8 cellular contexts compared by ENCODE assay signal in the genomic region with DNA sequence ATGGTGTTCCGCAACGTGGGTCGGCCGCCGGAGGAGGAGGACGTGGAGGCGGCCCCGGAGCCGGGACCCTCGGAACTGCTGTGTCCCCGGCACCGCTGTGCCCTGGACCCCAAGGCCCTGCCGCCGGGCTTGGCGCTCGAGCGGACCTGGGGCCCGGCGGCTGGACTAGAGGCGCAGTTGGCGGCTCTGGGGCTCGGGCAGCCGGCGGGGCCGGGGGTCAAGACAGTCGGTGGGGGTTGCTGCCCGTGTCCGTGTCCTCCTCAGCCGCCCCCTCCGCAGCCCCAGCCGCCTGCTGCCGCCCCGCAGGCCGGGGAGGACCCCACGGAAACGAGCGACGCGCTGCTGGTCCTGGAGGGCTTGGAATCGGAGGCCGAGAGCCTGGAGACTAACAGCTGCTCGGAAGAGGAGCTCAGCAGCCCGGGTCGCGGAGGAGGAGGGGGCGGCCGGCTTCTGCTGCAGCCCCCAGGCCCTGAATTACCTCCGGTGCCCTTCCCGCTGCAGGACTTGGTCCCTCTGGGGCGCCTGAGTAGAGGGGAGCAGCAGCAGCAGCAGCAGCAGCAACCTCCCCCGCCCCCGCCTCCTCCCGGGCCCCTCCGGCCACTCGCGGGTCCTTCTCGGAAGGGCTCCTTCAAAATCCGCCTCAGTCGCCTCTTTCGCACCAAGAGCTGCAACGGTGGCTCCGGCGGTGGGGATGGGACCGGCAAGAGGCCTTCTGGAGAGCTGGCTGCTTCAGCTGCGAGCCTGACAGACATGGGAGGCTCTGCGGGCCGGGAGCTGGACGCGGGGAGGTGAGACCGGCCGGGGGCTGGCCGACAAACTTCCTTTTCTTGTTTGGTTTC. TPM values are rescaled to one million over a fixed set of nuclear protein-coding genes. Genes with fewer than 3 reads are reported as not detected.
DNase-seq lines count a peak whose midpoint lies in the region; ATAC-seq, FAIRE-seq and TF ChIP-seq lines count a peak whose summit lies in the region.

No MANE protein-coding gene starts in this region.

- H3K27ac ChIP-seq in dorsolateral prefrontal cortex: peak overlapping the region in 57 of 59 donors; percentile 11 to 95 (median 84)
- peak overlapping the region; percentile 83 for H3K27ac ChIP-seq in lower lobe of right lung

- H3K27me3 ChIP-seq in dorsolateral prefrontal cortex (no peaks in the 10 kb centered on the region), lower lobe of right lung (ENCODE audit: low read depth) (no peaks in the 10 kb centered on the region)

- intact Hi-C loops in dorsolateral prefrontal cortex (cut with DNase I): loop anchor here (5.0 to 10.0 kb wide), 3 partner anchors 130 to 1748 kb away; a partner anchor contains a TSS
- intact Hi-C loops in lower lobe of right lung (cut with DNase I): loop anchor here (10.0 kb wide), 1 partner anchor 52 kb away; no protein-coding TSS in a partner anchor

- H3K27ac Mint-ChIP-seq in stimulated activated naive CD8-positive, alpha-beta T cell treated with anti-CD3 and anti-CD28 coated beads, Interleukin-15, Interleukin-2, amounts not matched to agents 100 ng/mL and 50 ng/mL, for 24 hours: peak overlapping the region; percentile 5

- H3K4me3 ChIP-seq in dorsolateral prefrontal cortex (peak overlapping the region; percentile 71 to 95 (median 88)), lower lobe of right lung (peak overlapping the region; percentile 86)

- TF ChIP-seq POLR2A in GM12892 (IDR thresholded peaks at IDR 0.05; ENCODE audit: low read depth, low read length): no peak

- peaks cover 48% of the 10 kb centered on the region for H3K4me1 Mint-ChIP-seq in stimulated activated naive CD8-positive, alpha-beta T cell treated with anti-CD3 and anti-CD28 coated beads, Interleukin-15, Interleukin-2, amounts not matched to agents 100 ng/mL and 50 ng/mL, for 24 hours (ENCODE audit: low read depth)

- H3K36me3 ChIP-seq in lower lobe of right lung: no peaks in the 10 kb centered on the region

- H3K9me3 Mint-ChIP-seq in stimulated activated naive CD8-positive, alpha-beta T cell treated with anti-CD3 and anti-CD28 coated beads, Interleukin-15, Interleukin-2, amounts not matched to agents 100 ng/mL and 50 ng/mL, for 24 hours: no peaks in the 10 kb centered on the region

- no peaks in the 10 kb centered on the region for H3K27me3 Mint-ChIP-seq in stimulated activated naive CD8-positive, alpha-beta T cell treated with anti-CD3 and anti-CD28 coated beads, Interleukin-15, Interleukin-2, amounts not matched to agents 100 ng/mL and 50 ng/mL, for 24 hours

- no peaks in the 10 kb centered on the region for H3K36me3 Mint-ChIP-seq in stimulated activated naive CD8-positive, alpha-beta T cell treated with anti-CD3 and anti-CD28 coated beads, Interleukin-15, Interleukin-2, amounts not matched to agents 100 ng/mL and 50 ng/mL, for 24 hours (ENCODE audit: low read depth)

- H3K9me3 ChIP-seq in lower lobe of right lung: no peaks in the 10 kb centered on the region

- peak overlapping the region; percentile 81 for H3K4me3 Mint-ChIP-seq in stimulated activated naive CD8-positive, alpha-beta T cell treated with anti-CD3 and anti-CD28 coated beads, Interleukin-15, Interleukin-2, amounts not matched to agents 100 ng/mL and 50 ng/mL, for 24 hours

- ATAC-seq in HG02870 (IDR thresholded peaks at IDR 0.05; ENCODE audit: unreplicated experiment): peak; percentile 17
- ATAC-seq in lower lobe of right lung: peak; percentile 14 to 31

- in situ Hi-C loops in GM13976 (cut with MboI; ENCODE audit: low sequenced_read_pairs, unreplicated experiment): no loop called here

- no peak for TF ChIP-seq CTCF in GM13976 (IDR thresholded peaks at IDR 0.05; ENCODE audit: borderline replicate concordance, control extremely low read depth, extremely low read depth, insufficient read depth, missing control alignments)
- TF ChIP-seq CTCF in dorsolateral prefrontal cortex (IDR thresholded peaks at IDR 0.05 in 54 of 56, conservative IDR thresholded peaks at IDR 0.05 in 2 of 56; ENCODE audit: low read depth in 1 of 56, partially characterized antibody in 56 of 56): no peak
- TF ChIP-seq CTCF in lower lobe of right lung (IDR thresholded peaks at IDR 0.05): no peak

- H3K4me1 ChIP-seq in lower lobe of right lung: peaks cover 28% of the 10 kb centered on the region

- FAIRE-seq in GM12892 (lab: Jason Lieb, UNC): no peak

- DNase-seq in GM13976 (ENCODE audit: low spot score) (peak; percentile 55), T-helper 9 cell (peak; percentile 6), dorsolateral prefrontal cortex (peak in 5 of 10 donors; percentile 22 to 56 (median 42)), lower lobe of right lung (peak; percentile 60), NK-92 (lab: John Stamatoyannopoulos, UW; ENCODE audit: unreplicated experiment) (no peak), GM12892 (ENCODE audit: insufficient read length) (no peak)

RNA-seq across cellular contexts. Expression of a gene that starts 0.8 kb away (rescaled TPM):
- total RNA-seq in dorsolateral prefrontal cortex (10 to 100 TPM; 34.3 to 82.0 (median 51.3) TPM), lower lobe of right lung (23.0 TPM)
- polyA plus RNA-seq in GM12892 (2012; ENCODE audit: missing spikeins): 7.7 TPM

RNA-seq across cellular contexts. Expression of a gene that starts 8.7 kb away (rescaled TPM):
- total RNA-seq in dorsolateral prefrontal cortex (10 to 100 TPM in 66 of 120 experiments, 1 to 10 TPM in 54; 3.5 to 22.7 (median 10.9) TPM), lower lobe of right lung (0.15 TPM)
- 0.08 TPM for polyA plus RNA-seq in GM12892 (2012; ENCODE audit: missing spikeins)

RNA-seq across cellular contexts. Expression of a gene that starts 55.5 kb away (rescaled TPM):
- total RNA-seq in dorsolateral prefrontal cortex: 10 to 100 TPM; 14.5 to 30.6 (median 22.6) TPM
- total RNA-seq in lower lobe of right lung: 26.7 TPM
- 48.5 TPM for polyA plus RNA-seq in GM12892 (2012; ENCODE audit: missing spikeins)

Comparison
In these comparisons a context has a peak if more than half of its experiments do, and no peak if none do; other contexts are left out.
1. DNase-seq: peak in GM13976 (single experiment), T-helper 9 cell (single experiment) and lower lobe of right lung (single experiment); none in NK-92 (single experiment) and GM12892 (single experiment).